Comparison of ENCODE assay signal across 8 cellular contexts in the genomic region with DNA sequence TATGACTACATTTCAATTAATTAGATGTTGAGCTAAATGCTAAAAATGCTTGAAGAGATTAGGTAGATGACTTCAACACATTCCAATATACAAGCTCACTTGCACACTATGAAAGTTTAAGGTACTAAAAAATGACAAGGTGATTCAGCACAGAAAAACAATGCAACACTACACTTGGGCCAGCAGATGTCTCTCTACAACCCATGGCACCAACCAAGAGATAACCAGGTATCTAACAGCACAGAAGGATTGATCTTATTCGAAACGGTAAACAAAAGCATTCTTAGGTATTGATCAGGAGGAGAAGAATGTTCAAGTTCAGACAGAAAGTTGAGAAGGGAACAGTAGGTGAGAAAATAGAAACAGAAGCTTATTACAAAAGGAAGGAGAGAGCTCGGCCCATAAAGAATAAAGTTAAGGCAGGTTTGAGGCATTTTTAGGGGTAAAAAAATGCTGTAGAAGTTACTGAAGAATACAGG.
A peak's percentile ranks its signal among the peaks of the same experiment; 100 is the strongest.
DNase-seq lines count a peak whose midpoint lies in the region; ATAC-seq lines count a peak whose summit lies in the region.

No MANE protein-coding gene starts in this region.

- H3K4me1 ChIP-seq in mesenchymal stem cell (ENCODE audit: control insufficient read depth, insufficient read depth, low read depth, low read length), result peaks cover 4% of the 10 kb centered on the region

- no peak overlapping the region for H3K27ac ChIP-seq in mesenchymal stem cell (ENCODE audit: low read length, poor library complexity, severe bottlenecking)

- H3K36me3 ChIP-seq in mesenchymal stem cell (ENCODE audit: control insufficient read depth in 1 of 2, insufficient read depth in 2 of 2, low read depth in 1 of 2, low read length in 2 of 2), result peaks cover 3 to 94% of the 10 kb centered on the region in 2 experiments

- no peaks in the 10 kb centered on the region for H3K9me3 ChIP-seq in mesenchymal stem cell (ENCODE audit: control insufficient read depth, low read length)

- H3K36me3 Mint-ChIP-seq in activated CD4-positive, alpha-beta T cell treated with anti-CD3 and anti-CD28 coated beads for 36 hours (ENCODE audit: low read depth), result peaks cover 13% of the 10 kb centered on the region

- H3K4me3 Mint-ChIP-seq in activated CD4-positive, alpha-beta T cell treated with anti-CD3 and anti-CD28 coated beads for 36 hours, result no peak overlapping the region

- no peak overlapping the region for H3K27ac Mint-ChIP-seq in activated CD4-positive, alpha-beta T cell treated with anti-CD3 and anti-CD28 coated beads for 36 hours

- ATAC-seq in activated CD4-positive, alpha-beta T cell treated with anti-CD3 and anti-CD28 coated beads for 36 hours, result peak; percentile 81
- ATAC-seq in HG02885 (IDR thresholded peaks at IDR 0.05; ENCODE audit: poor library complexity, unreplicated experiment) (peak; percentile 68), HG03025 (IDR thresholded peaks at IDR 0.05; ENCODE audit: low FRiP score, unreplicated experiment) (no peak)

- H2BK15ac ChIP-seq in mesenchymal stem cell (ENCODE audit: low read depth, poor library complexity, severe bottlenecking), result no peak overlapping the region

- H2AK5ac ChIP-seq in mesenchymal stem cell (ENCODE audit: low read length, severe bottlenecking), result no peak overlapping the region

- no peak overlapping the region for H3K4me3 ChIP-seq in mesenchymal stem cell (ENCODE audit: insufficient read depth in 1 of 2, low read depth in 1 of 2, low read length in 2 of 2)

- no peak overlapping the region for H4K91ac ChIP-seq in mesenchymal stem cell (ENCODE audit: low read length)

- DNase-seq in activated CD4-positive, alpha-beta T cell treated with anti-CD3 and anti-CD28 coated beads for 36 hours, result peak; percentile 39
- no peak for DNase-seq in activated CD4-positive, alpha-beta T cell treated with anti-CD3 and anti-CD28 coated beads for 4 hours
- DNase-seq in NCI-H748 (lab: John Stamatoyannopoulos, UW; ENCODE audit: unreplicated experiment), result peak; percentile 35
- DNase-seq in cerebellum (ENCODE audit: low spot score), result peak; percentile 46
- peak; percentile 53 for DNase-seq in mesenchymal stem cell
- no peak for DNase-seq in ecto neural progenitor cell (ENCODE audit: low spot score)

- H3K9ac ChIP-seq in mesenchymal stem cell (ENCODE audit: low read length), result peak overlapping the region; percentile 47

- no peak overlapping the region for H3K23ac ChIP-seq in mesenchymal stem cell (ENCODE audit: low read length in 2 of 2)

- H3K79me1 ChIP-seq in mesenchymal stem cell (replicated peaks; ENCODE audit: low read length, poor library complexity, severe bottlenecking), result peaks cover 29% of the 10 kb centered on the region

- H3K9me3 Mint-ChIP-seq in activated CD4-positive, alpha-beta T cell treated with anti-CD3 and anti-CD28 coated beads for 36 hours (ENCODE audit: low read depth), result no peaks in the 10 kb centered on the region

- intact Hi-C loops in activated CD4-positive, alpha-beta T cell treated with anti-CD3 and anti-CD28 coated beads for 36 hours (cut with DNase I, micrococcal nuclease), result loop anchor here (1.0 to 2.0 kb wide), 4 partner anchors 25 to 531 kb away; no protein-coding TSS in a partner anchor

- CTCF ChIA-PET in activated CD4-positive, alpha-beta T cell treated with anti-CD3 and anti-CD28 coated beads for 36 hours (lab: Charles Lee), result interaction anchor here (0.7 to 6.6 kb wide), 42 partner anchors 8 to 530 kb away, joined by 3 to 144 read pairs (median 6); no protein-coding TSS in a partner anchor

- no peak overlapping the region for H2BK120ac ChIP-seq in mesenchymal stem cell (ENCODE audit: low read depth, low read length)

- H2BK5ac ChIP-seq in mesenchymal stem cell (ENCODE audit: low read depth, low read length, poor library complexity, severe bottlenecking), result no peak overlapping the region

- no peak overlapping the region for H2AFZ ChIP-seq in mesenchymal stem cell (ENCODE audit: low read depth, low read length)

- H3K14ac ChIP-seq in mesenchymal stem cell (ENCODE audit: low read length in 2 of 2), result no peak overlapping the region

- no peak overlapping the region for H2BK12ac ChIP-seq in mesenchymal stem cell (ENCODE audit: low read length in 2 of 2)

- no peak overlapping the region for H3K4ac ChIP-seq in mesenchymal stem cell (ENCODE audit: low read depth in 1 of 2, low read length in 2 of 2)

- H3K4me2 ChIP-seq in mesenchymal stem cell (ENCODE audit: low read length, poor library complexity, severe bottlenecking), result no peak overlapping the region

- H4K8ac ChIP-seq in mesenchymal stem cell (ENCODE audit: low read length), result no peak overlapping the region

- H3K18ac ChIP-seq in mesenchymal stem cell (ENCODE audit: low read depth in 1 of 2, low read length in 2 of 2), result no peak overlapping the region

- POLR2A ChIA-PET in activated CD4-positive, alpha-beta T cell treated with anti-CD3 and anti-CD28 coated beads for 36 hours (lab: Charles Lee), result interaction anchor here (1.0 to 2.2 kb wide), 5 partner anchors 8 to 24 kb away, joined by 3 to 13 read pairs (median 5); no protein-coding TSS in a partner anchor

- H3K4me1 Mint-ChIP-seq in activated CD4-positive, alpha-beta T cell treated with anti-CD3 and anti-CD28 coated beads for 36 hours, result peaks cover 54% of the 10 kb centered on the region

- no peaks in the 10 kb centered on the region for H3K27me3 ChIP-seq in mesenchymal stem cell (ENCODE audit: control insufficient read depth in 1 of 2, insufficient read depth in 1 of 2, low read length in 2 of 2)

- WGBS in mesenchymal stem cell, result 53% methylated on average over 3 of the region's 3 CpGs

- no peaks in the 10 kb centered on the region for H3K27me3 Mint-ChIP-seq in activated CD4-positive, alpha-beta T cell treated with anti-CD3 and anti-CD28 coated beads for 36 hours

Comparison
In these comparisons a context has a peak if more than half of its experiments do, and no peak if none do; other contexts are left out.
1. DNase-seq: peak in activated CD4-positive, alpha-beta T cell treated with anti-CD3 and anti-CD28 coated beads for 36 hours (single experiment), NCI-H748 (single experiment), cerebellum (single experiment) and mesenchymal stem cell (single experiment); none in activated CD4-positive, alpha-beta T cell treated with anti-CD3 and anti-CD28 coated beads for 4 hours (0 of 2) and ecto neural progenitor cell (single experiment).